Comparison of ENCODE assay signal across 19 cellular contexts in the genomic region with DNA sequence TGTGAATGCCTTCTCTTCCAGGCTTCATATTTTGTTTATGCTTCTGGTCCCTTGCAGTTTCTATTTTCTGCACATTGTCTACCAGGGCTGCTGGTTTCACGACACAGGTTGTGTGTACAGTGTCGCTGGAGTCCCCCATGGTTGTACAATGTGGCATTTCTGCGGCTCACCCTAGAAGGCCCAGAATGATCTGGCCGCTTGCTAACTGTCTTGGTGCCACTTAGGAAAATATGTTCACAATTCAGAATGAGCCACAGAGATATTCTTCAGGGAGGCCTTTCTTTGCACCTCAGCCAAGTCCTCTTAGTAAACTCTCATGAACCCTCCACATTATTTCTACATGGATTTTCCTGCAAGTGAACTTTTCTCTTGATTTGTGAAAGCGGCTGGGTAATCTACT.
DNase-seq lines count a peak whose midpoint lies in the region; ATAC-seq, FAIRE-seq and TF ChIP-seq lines count a peak whose summit lies in the region.
"Had no signal": no experiment of that assay in that cellular context is flagged by ENCODE, and none has a peak within 500 bp of the region (broad histone marks: within the 10 kb centered on the region; RNA-seq: fewer than 3 reads in every experiment).

No MANE protein-coding gene starts in this region.

- peaks cover 11% of the 10 kb centered on the region for H3K4me1 ChIP-seq in left ventricle myocardium inferior
- H3K4me1 ChIP-seq: HAP-1 had no signal

- FAIRE-seq in GM12891 (lab: Jason Lieb, UNC) = no peak
- FAIRE-seq: GM12892, H54 had no signal

- DNase-seq in Right ventricle myocardium superior (no peak), left cardiac atrium (no peak), ecto neural progenitor cell (ENCODE audit: low spot score) (peak; percentile 13), left ventricle myocardium inferior (no peak), NCI-H1930 (lab: John Stamatoyannopoulos, UW) (no peak), GM12891 (ENCODE audit: insufficient read length, low spot score) (no peak)
- no peak for DNase-seq in naive thymus-derived CD8-positive, alpha-beta T cell
- DNase-seq: C1 segment of cervical spinal cord; Calu3; CD4-positive, alpha-beta memory T cell; COR-L47; DMS53; DMS79 treated with DMSO at 0.1 percent for 48 hours; GF-D8; GOT3; HFFc6 had no signal

- H3K27ac ChIP-seq in left ventricle myocardium inferior (replicated peaks) = peak overlapping the region; percentile 62

- intact Hi-C loops in Right ventricle myocardium superior (cut with DNase I) (no loop called here), left cardiac atrium (cut with DNase I) (no loop called here), left ventricle myocardium inferior (cut with micrococcal nuclease) (no loop called here)

- POLR2A ChIA-PET in naive thymus-derived CD8-positive, alpha-beta T cell (lab: Charles Lee) = no interaction called here

- no peaks in the 10 kb centered on the region for H3K36me3 ChIP-seq in left ventricle myocardium inferior
- H3K36me3 ChIP-seq: HAP-1 had no signal

- no peak overlapping the region for H3K4me3 ChIP-seq in left ventricle myocardium inferior
- H3K4me3 ChIP-seq: HAP-1 had no signal

- H3K27ac Mint-ChIP-seq in naive thymus-derived CD8-positive, alpha-beta T cell = peak overlapping the region in 1 of 10 donors; percentile 0
- H3K27ac Mint-ChIP-seq: CD4-positive, alpha-beta memory T cell; HFFc6 had no signal

- peaks cover 34% of the 10 kb centered on the region for H3K9me3 ChIP-seq in left ventricle myocardium inferior (replicated peaks)
- H3K9me3 ChIP-seq: HAP-1 had no signal

- TF ChIP-seq CTCF in left ventricle myocardium inferior (IDR thresholded peaks at IDR 0.05; ENCODE audit: borderline replicate concordance) = no peak

- no peaks in the 10 kb centered on the region for H3K27me3 ChIP-seq in left ventricle myocardium inferior (ENCODE audit: low read depth)

- peaks cover 0 to 8% (median 0%) of the 10 kb centered on the region in 3 donors for H3K36me3 Mint-ChIP-seq in naive thymus-derived CD8-positive, alpha-beta T cell
- H3K36me3 Mint-ChIP-seq: CD4-positive, alpha-beta memory T cell had no signal

- H3K9me3 Mint-ChIP-seq in naive thymus-derived CD8-positive, alpha-beta T cell = peaks cover 0 to 28% (median 12%) of the 10 kb centered on the region in 9 donors

- no peak for TF ChIP-seq POLR2A in GM12891 (IDR thresholded peaks at IDR 0.05; ENCODE audit: low read depth, low read length)

- no peaks in the 10 kb centered on the region for H3K4me1 Mint-ChIP-seq in naive thymus-derived CD8-positive, alpha-beta T cell
- H3K4me1 Mint-ChIP-seq: CD4-positive, alpha-beta memory T cell had no signal

- H3K4me3 Mint-ChIP-seq in naive thymus-derived CD8-positive, alpha-beta T cell = no peak overlapping the region
- H3K4me3 Mint-ChIP-seq: CD4-positive, alpha-beta memory T cell; HFFc6 had no signal

- peak; percentile 89 for ATAC-seq in Right ventricle myocardium superior (ENCODE audit: poor library complexity)
- no peak for ATAC-seq in left cardiac atrium
- ATAC-seq in naive thymus-derived CD8-positive, alpha-beta T cell = no peak

- H3K27me3 Mint-ChIP-seq in naive thymus-derived CD8-positive, alpha-beta T cell = peaks cover 0 to 8% (median 3%) of the 10 kb centered on the region in 5 donors

TF ChIP-seq in GM12891, 5 proteins besides CTCF, POLR2A, EP300 and RAD21:
- no peak for TF ChIP-seq POLR2AphosphoS5 (IDR thresholded peaks at IDR 0.05; ENCODE audit: low read depth, low read length)
- no peak for TF ChIP-seq POU2F2 (IDR thresholded peaks at IDR 0.05; ENCODE audit: low read depth, low read length)
- no peak for TF ChIP-seq PAX5 (IDR thresholded peaks at IDR 0.05; ENCODE audit: insufficient read depth, low read length, severe bottlenecking)
- no peak for TF ChIP-seq SPI1 (IDR thresholded peaks at IDR 0.05; ENCODE audit: low read depth, low read length)
- no peak for TF ChIP-seq TAF1 (IDR thresholded peaks at IDR 0.05; ENCODE audit: low read depth, low read length)
TF ChIP-seq in GM12891: peak in this region for 0.
